Comparison of ENCODE assay signal across 2 cellular contexts in the genomic region with DNA sequence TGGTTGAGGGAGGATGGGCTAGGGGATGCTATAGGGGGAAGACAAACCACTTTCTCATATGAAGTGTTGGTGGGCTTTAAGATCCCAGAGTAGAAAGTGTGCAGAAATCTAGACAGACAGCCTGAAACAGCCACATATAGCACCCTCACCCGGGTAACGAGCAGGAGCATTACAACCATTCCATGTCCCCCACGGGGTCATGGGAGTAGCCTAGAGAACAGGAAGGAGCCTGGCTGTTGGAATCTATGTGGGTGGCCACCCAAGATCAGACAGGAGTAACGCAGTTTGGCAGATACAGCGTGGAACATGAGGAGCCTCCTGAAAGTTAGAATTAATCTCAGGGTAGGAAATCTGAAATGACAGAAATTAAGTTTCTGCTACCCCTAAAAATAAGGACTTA.
TF ChIP-seq lines count a peak whose summit lies in the region.

No MANE protein-coding gene starts in this region.

TF ChIP-seq in IMR-90, 13 proteins besides CTCF, POLR2A, EP300 and RAD21:
- TF ChIP-seq MAZ (IDR thresholded peaks at IDR 0.05; ENCODE audit: borderline replicate concordance, low read depth, low read length) (no peak), MXI1 (IDR thresholded peaks at IDR 0.05; ENCODE audit: borderline replicate concordance, low read depth, low read length) (no peak), CHD1 (IDR thresholded peaks at IDR 0.05; ENCODE audit: low read depth, low read length) (no peak), BHLHE40 (IDR thresholded peaks at IDR 0.05; ENCODE audit: low read depth, low read length) (no peak), RFX5 (IDR thresholded peaks at IDR 0.05; ENCODE audit: low read depth, low read length) (no peak), FOS (IDR thresholded peaks at IDR 0.05; ENCODE audit: low read depth, low read length) (no peak), ELK1 (IDR thresholded peaks at IDR 0.05; ENCODE audit: borderline replicate concordance, low read depth, low read length) (no peak), NFE2L2 (IDR thresholded peaks at IDR 0.05; ENCODE audit: low read depth, low read length) (no peak), SMC3 (IDR thresholded peaks at IDR 0.05; ENCODE audit: low read depth, low read length) (no peak), MAFK (IDR thresholded peaks at IDR 0.05; ENCODE audit: low read depth, low read length) (no peak), RCOR1 (IDR thresholded peaks at IDR 0.05; ENCODE audit: insufficient replicate concordance, low read length) (no peak), CEBPB (IDR thresholded peaks at IDR 0.05; ENCODE audit: low read depth, low read length) (no peak)
- TF ChIP-seq, protein P1, sequence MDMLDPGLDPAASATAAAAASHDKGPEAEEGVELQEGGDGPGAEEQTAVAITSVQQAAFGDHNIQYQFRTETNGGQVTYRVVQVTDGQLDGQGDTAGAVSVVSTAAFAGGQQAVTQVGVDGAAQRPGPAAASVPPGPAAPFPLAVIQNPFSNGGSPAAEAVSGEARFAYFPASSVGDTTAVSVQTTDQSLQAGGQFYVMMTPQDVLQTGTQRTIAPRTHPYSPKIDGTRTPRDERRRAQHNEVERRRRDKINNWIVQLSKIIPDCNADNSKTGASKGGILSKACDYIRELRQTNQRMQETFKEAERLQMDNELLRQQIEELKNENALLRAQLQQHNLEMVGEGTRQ (IDR thresholded peaks at IDR 0.05; ENCODE audit: low read depth, low read length): no peak

TF ChIP-seq in H1, 55 proteins besides CTCF, POLR2A, EP300 and RAD21:
- TF ChIP-seq JUN (IDR thresholded peaks at IDR 0.05; ENCODE audit: low read depth, low read length) (no peak), SIRT6 (IDR thresholded peaks at IDR 0.05; ENCODE audit: low read length) (no peak), SRF (IDR thresholded peaks at IDR 0.05; ENCODE audit: low read depth, low read length) (no peak), RXRA (IDR thresholded peaks at IDR 0.05; ENCODE audit: insufficient read depth, low read depth, low read length) (no peak), YY1 (IDR thresholded peaks at IDR 0.05; ENCODE audit: low read depth, low read length) (no peak), KDM1A (IDR thresholded peaks at IDR 0.05; ENCODE audit: borderline replicate concordance, low read length) (no peak), NANOG (IDR thresholded peaks at IDR 0.05; ENCODE audit: insufficient read depth, low read depth, low read length, poor library complexity, severe bottlenecking) (no peak), POLR2AphosphoS5 (IDR thresholded peaks at IDR 0.05; ENCODE audit: low read depth, low read length) (no peak), NRF1 (IDR thresholded peaks at IDR 0.05; ENCODE audit: low read depth, low read length) (no peak), SUZ12 (IDR thresholded peaks at IDR 0.05; ENCODE audit: low read length) (no peak), TEAD4 (IDR thresholded peaks at IDR 0.05; ENCODE audit: low read depth, low read length) (no peak), MAFK (IDR thresholded peaks at IDR 0.05; ENCODE audit: low read depth, low read length) (no peak), PHF8 (conservative IDR thresholded peaks at IDR 0.05; ENCODE audit: low read depth, low read length) (no peak), CEBPB (IDR thresholded peaks at IDR 0.05; ENCODE audit: low read depth, low read length) (no peak), CHD2 (IDR thresholded peaks at IDR 0.05; ENCODE audit: low read length) (no peak), RFX5 (IDR thresholded peaks at IDR 0.05; ENCODE audit: borderline replicate concordance, low read depth, low read length) (no peak), HDAC6 (IDR thresholded peaks at IDR 0.05; ENCODE audit: low read depth, low read length) (no peak), E2F6 (IDR thresholded peaks at IDR 0.05) (no peak)
- TF ChIP-seq, protein P2, sequence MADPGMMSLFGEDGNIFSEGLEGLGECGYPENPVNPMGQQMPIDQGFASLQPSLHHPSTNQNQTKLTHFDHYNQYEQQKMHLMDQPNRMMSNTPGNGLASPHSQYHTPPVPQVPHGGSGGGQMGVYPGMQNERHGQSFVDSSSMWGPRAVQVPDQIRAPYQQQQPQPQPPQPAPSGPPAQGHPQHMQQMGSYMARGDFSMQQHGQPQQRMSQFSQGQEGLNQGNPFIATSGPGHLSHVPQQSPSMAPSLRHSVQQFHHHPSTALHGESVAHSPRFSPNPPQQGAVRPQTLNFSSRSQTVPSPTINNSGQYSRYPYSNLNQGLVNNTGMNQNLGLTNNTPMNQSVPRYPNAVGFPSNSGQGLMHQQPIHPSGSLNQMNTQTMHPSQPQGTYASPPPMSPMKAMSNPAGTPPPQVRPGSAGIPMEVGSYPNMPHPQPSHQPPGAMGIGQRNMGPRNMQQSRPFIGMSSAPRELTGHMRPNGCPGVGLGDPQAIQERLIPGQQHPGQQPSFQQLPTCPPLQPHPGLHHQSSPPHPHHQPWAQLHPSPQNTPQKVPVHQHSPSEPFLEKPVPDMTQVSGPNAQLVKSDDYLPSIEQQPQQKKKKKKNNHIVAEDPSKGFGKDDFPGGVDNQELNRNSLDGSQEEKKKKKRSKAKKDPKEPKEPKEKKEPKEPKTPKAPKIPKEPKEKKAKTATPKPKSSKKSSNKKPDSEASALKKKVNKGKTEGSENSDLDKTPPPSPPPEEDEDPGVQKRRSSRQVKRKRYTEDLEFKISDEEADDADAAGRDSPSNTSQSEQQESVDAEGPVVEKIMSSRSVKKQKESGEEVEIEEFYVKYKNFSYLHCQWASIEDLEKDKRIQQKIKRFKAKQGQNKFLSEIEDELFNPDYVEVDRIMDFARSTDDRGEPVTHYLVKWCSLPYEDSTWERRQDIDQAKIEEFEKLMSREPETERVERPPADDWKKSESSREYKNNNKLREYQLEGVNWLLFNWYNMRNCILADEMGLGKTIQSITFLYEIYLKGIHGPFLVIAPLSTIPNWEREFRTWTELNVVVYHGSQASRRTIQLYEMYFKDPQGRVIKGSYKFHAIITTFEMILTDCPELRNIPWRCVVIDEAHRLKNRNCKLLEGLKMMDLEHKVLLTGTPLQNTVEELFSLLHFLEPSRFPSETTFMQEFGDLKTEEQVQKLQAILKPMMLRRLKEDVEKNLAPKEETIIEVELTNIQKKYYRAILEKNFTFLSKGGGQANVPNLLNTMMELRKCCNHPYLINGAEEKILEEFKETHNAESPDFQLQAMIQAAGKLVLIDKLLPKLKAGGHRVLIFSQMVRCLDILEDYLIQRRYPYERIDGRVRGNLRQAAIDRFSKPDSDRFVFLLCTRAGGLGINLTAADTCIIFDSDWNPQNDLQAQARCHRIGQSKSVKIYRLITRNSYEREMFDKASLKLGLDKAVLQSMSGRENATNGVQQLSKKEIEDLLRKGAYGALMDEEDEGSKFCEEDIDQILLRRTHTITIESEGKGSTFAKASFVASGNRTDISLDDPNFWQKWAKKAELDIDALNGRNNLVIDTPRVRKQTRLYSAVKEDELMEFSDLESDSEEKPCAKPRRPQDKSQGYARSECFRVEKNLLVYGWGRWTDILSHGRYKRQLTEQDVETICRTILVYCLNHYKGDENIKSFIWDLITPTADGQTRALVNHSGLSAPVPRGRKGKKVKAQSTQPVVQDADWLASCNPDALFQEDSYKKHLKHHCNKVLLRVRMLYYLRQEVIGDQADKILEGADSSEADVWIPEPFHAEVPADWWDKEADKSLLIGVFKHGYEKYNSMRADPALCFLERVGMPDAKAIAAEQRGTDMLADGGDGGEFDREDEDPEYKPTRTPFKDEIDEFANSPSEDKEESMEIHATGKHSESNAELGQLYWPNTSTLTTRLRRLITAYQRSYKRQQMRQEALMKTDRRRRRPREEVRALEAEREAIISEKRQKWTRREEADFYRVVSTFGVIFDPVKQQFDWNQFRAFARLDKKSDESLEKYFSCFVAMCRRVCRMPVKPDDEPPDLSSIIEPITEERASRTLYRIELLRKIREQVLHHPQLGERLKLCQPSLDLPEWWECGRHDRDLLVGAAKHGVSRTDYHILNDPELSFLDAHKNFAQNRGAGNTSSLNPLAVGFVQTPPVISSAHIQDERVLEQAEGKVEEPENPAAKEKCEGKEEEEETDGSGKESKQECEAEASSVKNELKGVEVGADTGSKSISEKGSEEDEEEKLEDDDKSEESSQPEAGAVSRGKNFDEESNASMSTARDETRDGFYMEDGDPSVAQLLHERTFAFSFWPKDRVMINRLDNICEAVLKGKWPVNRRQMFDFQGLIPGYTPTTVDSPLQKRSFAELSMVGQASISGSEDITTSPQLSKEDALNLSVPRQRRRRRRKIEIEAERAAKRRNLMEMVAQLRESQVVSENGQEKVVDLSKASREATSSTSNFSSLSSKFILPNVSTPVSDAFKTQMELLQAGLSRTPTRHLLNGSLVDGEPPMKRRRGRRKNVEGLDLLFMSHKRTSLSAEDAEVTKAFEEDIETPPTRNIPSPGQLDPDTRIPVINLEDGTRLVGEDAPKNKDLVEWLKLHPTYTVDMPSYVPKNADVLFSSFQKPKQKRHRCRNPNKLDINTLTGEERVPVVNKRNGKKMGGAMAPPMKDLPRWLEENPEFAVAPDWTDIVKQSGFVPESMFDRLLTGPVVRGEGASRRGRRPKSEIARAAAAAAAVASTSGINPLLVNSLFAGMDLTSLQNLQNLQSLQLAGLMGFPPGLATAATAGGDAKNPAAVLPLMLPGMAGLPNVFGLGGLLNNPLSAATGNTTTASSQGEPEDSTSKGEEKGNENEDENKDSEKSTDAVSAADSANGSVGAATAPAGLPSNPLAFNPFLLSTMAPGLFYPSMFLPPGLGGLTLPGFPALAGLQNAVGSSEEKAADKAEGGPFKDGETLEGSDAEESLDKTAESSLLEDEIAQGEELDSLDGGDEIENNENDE (IDR thresholded peaks at IDR 0.05; ENCODE audit: insufficient replicate concordance, low read length): no peak
